23 cellular contexts compared by ENCODE assay signal in genomic region chr12:29569392-29569791, GRCh38.
A peak's percentile ranks its signal among the peaks of the same experiment; 100 is the strongest.
DNase-seq lines count a peak whose midpoint lies in the region; ATAC-seq and TF ChIP-seq lines count a peak whose summit lies in the region.
"Had no signal": no experiment of that assay in that cellular context is flagged by ENCODE, and none has a peak within 500 bp of the region (broad histone marks: within the 10 kb centered on the region; RNA-seq: fewer than 3 reads in every experiment).

No MANE protein-coding gene starts in this region.

- no peak overlapping the region for H4K91ac ChIP-seq in H9 (ENCODE audit: insufficient read length, low read depth, low read length)

- H3K56ac ChIP-seq in H9 (ENCODE audit: insufficient read length, low read depth, low read length): no peak overlapping the region

- H3K27me3 ChIP-seq in SJSA1 (replicated peaks) (peaks cover 14% of the 10 kb centered on the region; the same call in 1 of the 2 replicates), fibroblast of lung (ENCODE audit: control insufficient read depth, insufficient read depth, low read length) (no peaks in the 10 kb centered on the region), skeletal muscle satellite cell (ENCODE audit: control insufficient read depth, insufficient read depth, low read length) (no peaks in the 10 kb centered on the region), H9 (ENCODE audit: insufficient read depth, low read length) (no peaks in the 10 kb centered on the region)
- H3K27me3 ChIP-seq: transverse colon had no signal

- H3K14ac ChIP-seq in H9 (ENCODE audit: insufficient read depth, low read length): no peak overlapping the region

- no peak overlapping the region for H3K23ac ChIP-seq in H9 (ENCODE audit: insufficient read length, low read depth, low read length)

- no peak overlapping the region for H4K8ac ChIP-seq in H9 (replicated peaks; ENCODE audit: insufficient read length, low read depth, low read length)

- H3K36me3 Mint-ChIP-seq in H9 (ENCODE audit: insufficient read depth in 1 of 3, low read depth in 3 of 3): peaks cover 14 to 22% (median 18%) of the 10 kb centered on the region in 3 experiments
- H3K36me3 Mint-ChIP-seq: activated naive CD8-positive, alpha-beta T cell treated with anti-CD3 and anti-CD28 coated beads for 36 hours had no signal

- H3K27ac Mint-ChIP-seq in H9: no peak overlapping the region
- H3K27ac Mint-ChIP-seq: activated naive CD8-positive, alpha-beta T cell treated with anti-CD3 and anti-CD28 coated beads for 36 hours; WTC11 had no signal

- H3T11ph ChIP-seq in H9 (ENCODE audit: low read length): no peak overlapping the region

- H2AFZ ChIP-seq in fibroblast of lung (ENCODE audit: low read length) (no peak overlapping the region), H9 (ENCODE audit: low read length) (no peak overlapping the region)

- 100% methylated on average over 1 of the region's 2 CpGs for WGBS in H9 (ENCODE audit: extremely low coverage, insufficient read length, low lambda C conversion rate)

- no peak overlapping the region for H3K4ac ChIP-seq in H9 (ENCODE audit: low read depth, low read length)

- H3K9me3 Mint-ChIP-seq in H9: peaks cover 5 to 12% of the 10 kb centered on the region in 2 experiments; a peak in 4 of 5 replicates
- H3K9me3 Mint-ChIP-seq: activated naive CD8-positive, alpha-beta T cell treated with anti-CD3 and anti-CD28 coated beads for 36 hours had no signal

- H3K79me2 ChIP-seq in fibroblast of lung (ENCODE audit: control insufficient read depth, insufficient read depth, low read length): no peaks in the 10 kb centered on the region
- H3K79me2 ChIP-seq in H9 (ENCODE audit: insufficient read depth, low read length): no peaks in the 10 kb centered on the region

- H3K4me2 ChIP-seq in fibroblast of lung (ENCODE audit: extremely low read depth, insufficient read depth, low read length): no peak overlapping the region
- H3K4me2 ChIP-seq in skeletal muscle satellite cell (ENCODE audit: low read length): peak overlapping the region; percentile 12
- H3K4me2 ChIP-seq in H9 (ENCODE audit: insufficient read depth, insufficient read length, low read length): no peak overlapping the region

- no peak overlapping the region for H2AK5ac ChIP-seq in H9 (ENCODE audit: insufficient read length, low read length)

- no peak overlapping the region for H2BK12ac ChIP-seq in H9 (ENCODE audit: insufficient read length, low read depth, low read length)

- no peak overlapping the region for H4K5ac ChIP-seq in H9 (ENCODE audit: insufficient read length, low read depth, low read length)

- DNase-seq in NCI-H748 (lab: John Stamatoyannopoulos, UW; ENCODE audit: unreplicated experiment) (peak; percentile 1), NCI-H748 treated with DMSO at 0.1 percent for 48 hours (lab: John Stamatoyannopoulos, UW) (no peak), SJSA1 (ENCODE audit: low read depth in 1 of 2, low spot score in 2 of 2) (peak in 1 of 2 experiments; percentile 76), fibroblast of lung (ENCODE audit: low read depth in 2 of 2) (peak; percentile 27 to 28), H9 (no peak), HT-29 (ENCODE audit: low spot score) (no peak)
- DNase-seq: activated CD8-positive, alpha-beta memory T cell treated with anti-CD3 and anti-CD28 coated beads, Interleukin-2, amount 50 U/mL, for 48 hours; activated naive CD8-positive, alpha-beta T cell treated with anti-CD3 and anti-CD28 coated beads for 36 hours; effector memory CD4-positive, alpha-beta T cell; GOT3; mucosa of descending colon; NCI-H1436 treated with DMSO at 0.1 percent for 48 hours; NCI-H2171; NCI-H524; stimulated activated CD4-positive, alpha-beta T cell treated with anti-CD3 and anti-CD28 coated beads, Interleukin-4, amount 100 ng/mL, for 1 hour; stimulated activated naive CD8-positive, alpha-beta T cell treated with anti-CD3 and anti-CD28 coated beads, Interleukin-15, Interleukin-2, amounts not matched to agents 100 U/mL and 50 U/mL, for 24 hours; T-helper 9 cell; transverse colon had no signal

- peak overlapping the region; percentile 5 for H3K9ac ChIP-seq in fibroblast of lung (ENCODE audit: insufficient read depth, low read length)
- no peak overlapping the region for H3K9ac ChIP-seq in skeletal muscle satellite cell (ENCODE audit: low read depth, low read length)
- H3K9ac ChIP-seq in H9 (ENCODE audit: extremely low read depth, insufficient read length, low read length): no peak overlapping the region

- H3K27ac ChIP-seq in SJSA1 (peak overlapping the region; percentile 50), fibroblast of lung (ENCODE audit: insufficient read depth, low read length) (no peak overlapping the region), H9 (ENCODE audit: insufficient read length, low read depth, low read length) (no peak overlapping the region)
- H3K27ac ChIP-seq: prostate gland, transverse colon had no signal

- no peak for ATAC-seq in GM21390 (IDR thresholded peaks at IDR 0.05; ENCODE audit: unreplicated experiment)
- ATAC-seq: HepG2; mucosa of descending colon; stimulated activated naive CD8-positive, alpha-beta T cell treated with anti-CD3 and anti-CD28 coated beads, Interleukin-15, Interleukin-2, amounts not matched to agents 100 U/mL and 50 U/mL, for 24 hours; WTC11 had no signal

- no peaks in the 10 kb centered on the region for H3K36me3 ChIP-seq in SJSA1
- H3K36me3 ChIP-seq in fibroblast of lung (ENCODE audit: control insufficient read depth, insufficient read depth, low read length): no peaks in the 10 kb centered on the region
- H3K36me3 ChIP-seq in skeletal muscle satellite cell (ENCODE audit: insufficient read depth, low read length): peaks cover 41% of the 10 kb centered on the region
- H3K36me3 ChIP-seq: prostate gland, transverse colon had no signal

- H3K27me3 Mint-ChIP-seq in H9 (ENCODE audit: low read depth): no peaks in the 10 kb centered on the region

- peaks cover 14 to 20% of the 10 kb centered on the region in 2 experiments for H3K4me1 Mint-ChIP-seq in H9
- H3K4me1 Mint-ChIP-seq: activated naive CD8-positive, alpha-beta T cell treated with anti-CD3 and anti-CD28 coated beads for 36 hours had no signal

- H2BK120ac ChIP-seq in H9 (ENCODE audit: low read depth, low read length, poor library complexity, severe bottlenecking): no peak overlapping the region

- TF ChIP-seq CTCF in fibroblast of lung (conservative IDR thresholded peaks at IDR 0.05 in 1 of 2, IDR thresholded peaks at IDR 0.05 in 1 of 2; ENCODE audit: low read depth in 1 of 2, low read length in 2 of 2) (no peak), H9 (conservative IDR thresholded peaks at IDR 0.05) (no peak)

- H4K20me1 ChIP-seq in fibroblast of lung (ENCODE audit: control insufficient read depth, extremely low read depth, insufficient read depth, low read length): no peaks in the 10 kb centered on the region
- H4K20me1 ChIP-seq in H9 (ENCODE audit: control insufficient read depth, insufficient read depth, insufficient read length): no peaks in the 10 kb centered on the region

- H3K79me1 ChIP-seq in H9 (ENCODE audit: insufficient read depth, low read depth, low read length, poor library complexity, severe bottlenecking): no peaks in the 10 kb centered on the region

- H2BK15ac ChIP-seq in H9 (ENCODE audit: low read depth, low read length): no peak overlapping the region

- no peak overlapping the region for H2BK20ac ChIP-seq in H9 (ENCODE audit: low read depth, low read length, poor library complexity, severe bottlenecking)

- H3K18ac ChIP-seq in H9 (ENCODE audit: insufficient read length, low read depth, low read length): no peak overlapping the region

- H3K4me3 Mint-ChIP-seq in H9: no peak overlapping the region
- H3K4me3 Mint-ChIP-seq: activated naive CD8-positive, alpha-beta T cell treated with anti-CD3 and anti-CD28 coated beads for 36 hours; WTC11 had no signal

- peaks cover 32% of the 10 kb centered on the region for H3K4me1 ChIP-seq in SJSA1 (replicated peaks)
- H3K4me1 ChIP-seq in fibroblast of lung (ENCODE audit: control insufficient read depth, extremely low read depth, insufficient read depth, low read length): peaks cover under 1% of the 10 kb centered on the region
- H3K4me1 ChIP-seq in skeletal muscle satellite cell (ENCODE audit: control insufficient read depth, insufficient read depth, low read length): peaks cover 16% of the 10 kb centered on the region
- H3K4me1 ChIP-seq in H9 (ENCODE audit: insufficient read depth, low read length): no peaks in the 10 kb centered on the region; the same call in 1 of the 2 replicates

- no peak overlapping the region for H3K4me3 ChIP-seq in SJSA1
- H3K4me3 ChIP-seq in fibroblast of lung (replicated peaks in 1 of 4; ENCODE audit: control extremely low read depth in 1 of 4, insufficient read depth in 1 of 4, low read depth in 3 of 4, low read length in 4 of 4): no peak overlapping the region
- H3K4me3 ChIP-seq in skeletal muscle satellite cell (ENCODE audit: low read length): no peak overlapping the region
- H3K4me3 ChIP-seq: mucosa of descending colon, prostate gland, transverse colon had no signal

- H2BK5ac ChIP-seq in H9 (ENCODE audit: insufficient read length, low read length): no peak overlapping the region

- no peaks in the 10 kb centered on the region for H3K9me3 ChIP-seq in SJSA1 (replicated peaks)
- H3K9me3 ChIP-seq in fibroblast of lung (ENCODE audit: control insufficient read depth, insufficient read depth, low read depth, low read length): no peaks in the 10 kb centered on the region
- no peaks in the 10 kb centered on the region for H3K9me3 ChIP-seq in skeletal muscle satellite cell (replicated peaks; ENCODE audit: low read length)
- no peaks in the 10 kb centered on the region for H3K9me3 ChIP-seq in H9 (ENCODE audit: control insufficient read depth, low read depth, low read length)
- H3K9me3 ChIP-seq: mucosa of descending colon, prostate gland, transverse colon had no signal

- H3K23me2 ChIP-seq in H9 (ENCODE audit: insufficient read length, low read depth, low read length, poor library complexity, severe bottlenecking): no peaks in the 10 kb centered on the region

Comparison
In these comparisons a context has a peak if more than half of its experiments do, and no peak if none do; other contexts are left out.
1. DNase-seq: peak in NCI-H748 (single experiment) and fibroblast of lung (2 of 2); none in NCI-H748 treated with DMSO at 0.1 percent for 48 hours (single experiment), H9 (single experiment) and HT-29 (single experiment).